1 cellular context compared by ENCODE assay signal in the genomic region with DNA sequence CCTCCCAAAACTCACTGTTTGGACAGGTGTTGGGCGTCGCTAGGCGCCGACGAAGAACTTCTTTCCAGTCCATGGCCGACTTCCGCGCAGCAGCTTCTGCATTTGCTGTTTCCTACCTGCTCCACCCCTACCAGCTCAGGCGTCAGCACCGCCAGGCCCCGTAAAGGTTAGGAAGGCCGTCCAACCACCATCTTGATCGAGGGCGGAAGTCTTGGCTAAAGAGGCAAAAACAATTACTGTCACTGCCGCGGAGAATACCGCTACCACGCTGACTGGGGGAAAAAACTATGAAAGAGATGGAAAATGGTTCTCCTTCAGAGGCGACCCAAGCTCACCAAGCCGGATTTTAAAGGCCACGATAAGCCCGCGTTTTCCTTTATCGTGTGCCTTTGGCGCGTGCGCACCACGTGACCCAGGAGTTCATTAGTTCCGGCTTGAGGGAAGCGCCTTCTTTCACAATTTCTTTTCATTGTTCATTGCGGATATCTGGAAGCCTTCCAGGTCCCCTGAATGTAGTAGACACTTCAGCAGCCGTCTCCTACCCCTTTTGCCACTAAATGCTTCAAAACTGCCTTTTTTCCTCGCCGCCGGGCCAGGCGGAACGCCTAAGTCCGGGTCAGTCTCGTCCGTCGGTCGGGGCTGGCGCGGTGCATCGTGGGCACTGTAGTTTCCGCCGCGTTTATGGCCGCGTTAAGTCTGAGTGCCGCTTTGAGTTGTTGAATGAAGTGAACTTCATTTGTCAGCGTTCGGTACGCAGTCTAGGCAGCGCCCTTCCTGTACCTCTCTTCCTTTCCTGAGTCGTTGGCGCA.
TF ChIP-seq lines count a peak whose summit lies in the region.

Gene PPP2R3C (minus strand): TSS at position 104 of the 809 bp plus-strand sequence. CDS start 31 bp downstream, at position 73.
Gene PRORP (plus strand): TSS at position 666 of the 809 bp plus-strand sequence. CDS start 694 bp downstream, outside the sequence.

TF ChIP-seq in HepG2, 621 proteins besides CTCF, POLR2A, EP300 and RAD21 (continued from another document and continues in another):
- TF ChIP-seq ZNF772 (CRISPR knock-in tag; IDR thresholded peaks at IDR 0.05) (no peak; the same call in none of the 2 replicates), ZNF326 (CRISPR knock-in tag; IDR thresholded peaks at IDR 0.05; ENCODE audit: borderline replicate concordance) (peak; percentile 88), CCAR2 (optimal IDR thresholded peaks at IDR 0.05; ENCODE audit: low read depth, low read length) (no peak), ESRRA (CRISPR knock-in tag; IDR thresholded peaks at IDR 0.05; ENCODE audit: low read depth) (peak; percentile 74), IRF2 (CRISPR knock-in tag; IDR thresholded peaks at IDR 0.05) (peak; percentile 96), CEBPB (IDR thresholded peaks at IDR 0.05; ENCODE audit: borderline replicate concordance, low read depth, low read length) (peak; percentile 69; the same call in 1 of the 2 replicates), SP5 (CRISPR knock-in tag; IDR thresholded peaks at IDR 0.05; ENCODE audit: borderline replicate concordance, low read depth) (peak; percentile 90), PCBP2 (optimal IDR thresholded peaks at IDR 0.05; ENCODE audit: low read depth, low read length, poor library complexity, severe bottlenecking) (peak; percentile 8), SKI (IDR thresholded peaks at IDR 0.05; ENCODE audit: partially characterized antibody) (peak; percentile 70), KIAA2018 (CRISPR knock-in tag; IDR thresholded peaks at IDR 0.05; ENCODE audit: borderline replicate concordance) (peak; percentile 26; the same call in 1 of the 2 replicates), ZNF580 (CRISPR knock-in tag; IDR thresholded peaks at IDR 0.05; ENCODE audit: borderline replicate concordance, low read depth) (peak; percentile 95), ZKSCAN1 (IDR thresholded peaks at IDR 0.05; ENCODE audit: low read length) (no peak), MXD4 (CRISPR knock-in tag; IDR thresholded peaks at IDR 0.05) (peak; percentile 91), MLLT10 (CRISPR knock-in tag; IDR thresholded peaks at IDR 0.05) (peak; percentile 29; the same call in 1 of the 2 replicates), ZSCAN12 (CRISPR knock-in tag; IDR thresholded peaks at IDR 0.05) (peak; percentile 94), ZBTB2 (CRISPR knock-in tag; IDR thresholded peaks at IDR 0.05; ENCODE audit: low read depth) (peak; percentile 64; the same call in 1 of the 2 replicates), ZEB1 (IDR thresholded peaks at IDR 0.05; ENCODE audit: insufficient replicate concordance, low read depth) (peak; percentile 90), NR3C1 (CRISPR knock-in tag; IDR thresholded peaks at IDR 0.05) (no peak), CEBPZ (IDR thresholded peaks at IDR 0.05; ENCODE audit: low read length) (no peak), ZNF335 (CRISPR knock-in tag; IDR thresholded peaks at IDR 0.05) (peak; percentile 98), ZNF232 (CRISPR knock-in tag; IDR thresholded peaks at IDR 0.05; ENCODE audit: borderline replicate concordance) (no peak; the same call in none of the 2 replicates), ARID2 (CRISPR knock-in tag; IDR thresholded peaks at IDR 0.05; ENCODE audit: borderline replicate concordance) (no peak), RELA (CRISPR knock-in tag; IDR thresholded peaks at IDR 0.05) (no peak; the same call in none of the 2 replicates), KLF13 (CRISPR knock-in tag; IDR thresholded peaks at IDR 0.05) (peak; percentile 91), ZNF644 (CRISPR knock-in tag; IDR thresholded peaks at IDR 0.05; ENCODE audit: low read depth) (peak; percentile 78), GATAD2A (CRISPR knock-in tag; IDR thresholded peaks at IDR 0.05) (peak; percentile 35), THRA (CRISPR knock-in tag; IDR thresholded peaks at IDR 0.05; ENCODE audit: borderline replicate concordance) (peak; percentile 81), U2AF2 (IDR thresholded peaks at IDR 0.05; ENCODE audit: low read depth, low read length) (peak; percentile 68; the same call in 1 of the 2 replicates)
- TF ChIP-seq, protein P1, sequence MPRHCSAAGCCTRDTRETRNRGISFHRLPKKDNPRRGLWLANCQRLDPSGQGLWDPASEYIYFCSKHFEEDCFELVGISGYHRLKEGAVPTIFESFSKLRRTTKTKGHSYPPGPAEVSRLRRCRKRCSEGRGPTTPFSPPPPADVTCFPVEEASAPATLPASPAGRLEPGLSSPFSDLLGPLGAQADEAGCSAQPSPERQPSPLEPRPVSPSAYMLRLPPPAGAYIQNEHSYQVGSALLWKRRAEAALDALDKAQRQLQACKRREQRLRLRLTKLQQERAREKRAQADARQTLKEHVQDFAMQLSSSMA (CRISPR knock-in tag; IDR thresholded peaks at IDR 0.05): peak; percentile 90
- TF ChIP-seq, protein P2, sequence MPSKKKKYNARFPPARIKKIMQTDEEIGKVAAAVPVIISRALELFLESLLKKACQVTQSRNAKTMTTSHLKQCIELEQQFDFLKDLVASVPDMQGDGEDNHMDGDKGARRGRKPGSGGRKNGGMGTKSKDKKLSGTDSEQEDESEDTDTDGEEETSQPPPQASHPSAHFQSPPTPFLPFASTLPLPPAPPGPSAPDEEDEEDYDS (CRISPR knock-in tag; IDR thresholded peaks at IDR 0.05): peak; percentile 82
- TF ChIP-seq, protein P3, sequence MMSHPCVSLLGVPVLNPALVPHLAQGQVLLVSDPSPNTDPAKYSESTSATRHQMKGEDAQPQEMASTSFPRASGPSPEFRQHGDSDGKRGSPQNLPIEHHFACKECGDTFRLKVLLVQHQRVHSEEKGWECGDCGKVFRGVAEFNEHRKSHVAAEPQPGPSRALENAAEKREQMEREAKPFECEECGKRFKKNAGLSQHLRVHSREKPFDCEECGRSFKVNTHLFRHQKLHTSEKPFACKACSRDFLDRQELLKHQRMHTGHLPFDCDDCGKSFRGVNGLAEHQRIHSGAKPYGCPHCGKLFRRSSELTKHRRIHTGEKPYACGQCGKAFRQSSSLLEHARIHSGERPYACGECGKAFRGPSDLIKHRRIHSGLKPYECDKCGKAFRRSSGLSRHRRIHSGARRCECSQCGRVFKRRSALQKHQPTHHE (CRISPR knock-in tag; IDR thresholded peaks at IDR 0.05; ENCODE audit: borderline replicate concordance): peak; percentile 93
- TF ChIP-seq, protein P4, sequence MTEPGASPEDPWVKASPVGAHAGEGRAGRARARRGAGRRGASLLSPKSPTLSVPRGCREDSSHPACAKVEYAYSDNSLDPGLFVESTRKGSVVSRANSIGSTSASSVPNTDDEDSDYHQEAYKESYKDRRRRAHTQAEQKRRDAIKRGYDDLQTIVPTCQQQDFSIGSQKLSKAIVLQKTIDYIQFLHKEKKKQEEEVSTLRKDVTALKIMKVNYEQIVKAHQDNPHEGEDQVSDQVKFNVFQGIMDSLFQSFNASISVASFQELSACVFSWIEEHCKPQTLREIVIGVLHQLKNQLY (CRISPR knock-in tag; IDR thresholded peaks at IDR 0.05): no peak; the same call in 1 of the 2 replicates
- TF ChIP-seq, protein P5, sequence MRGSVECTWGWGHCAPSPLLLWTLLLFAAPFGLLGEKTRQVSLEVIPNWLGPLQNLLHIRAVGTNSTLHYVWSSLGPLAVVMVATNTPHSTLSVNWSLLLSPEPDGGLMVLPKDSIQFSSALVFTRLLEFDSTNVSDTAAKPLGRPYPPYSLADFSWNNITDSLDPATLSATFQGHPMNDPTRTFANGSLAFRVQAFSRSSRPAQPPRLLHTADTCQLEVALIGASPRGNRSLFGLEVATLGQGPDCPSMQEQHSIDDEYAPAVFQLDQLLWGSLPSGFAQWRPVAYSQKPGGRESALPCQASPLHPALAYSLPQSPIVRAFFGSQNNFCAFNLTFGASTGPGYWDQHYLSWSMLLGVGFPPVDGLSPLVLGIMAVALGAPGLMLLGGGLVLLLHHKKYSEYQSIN (CRISPR knock-in tag; IDR thresholded peaks at IDR 0.05; ENCODE audit: borderline replicate concordance): no peak
